ENCODE assay signal across 19 cellular contexts in genomic region chr19:38978315-38978689, GRCh38. TPM values are rescaled to one million over a fixed set of nuclear protein-coding genes. Genes with fewer than 3 reads are reported as not detected.
DNase-seq lines count a peak whose midpoint lies in the region; ATAC-seq, FAIRE-seq and TF ChIP-seq lines count a peak whose summit lies in the region.
"Had no signal": no experiment of that assay in that cellular context is flagged by ENCODE, and none has a peak within 500 bp of the region (broad histone marks: within the 10 kb centered on the region; RNA-seq: fewer than 3 reads in every experiment).

No MANE protein-coding gene starts in this region.

- peak; percentile 2 for ATAC-seq in left lobe of liver
- ATAC-seq: sciatic nerve had no signal

- intact Hi-C loops in cardiac septum (cut with DNase I) (no loop called here), sigmoid colon (cut with DNase I) (no loop called here)

- POLR2A ChIA-PET in RWPE1 (lab: Yijun Ruan, JAX; ENCODE audit: low non-redundant PET), result interaction anchor here (0.7 kb wide), 1 partner anchor 802 kb away, joined by 3 read pairs; no protein-coding TSS in a partner anchor

- TF ChIP-seq EP300 in sigmoid colon (IDR thresholded peaks at IDR 0.05), result no peak

- H3K27me3 ChIP-seq in cardiac muscle cell (no peaks in the 10 kb centered on the region), sigmoid colon (no peaks in the 10 kb centered on the region)
- H3K27me3 ChIP-seq: brain microvascular endothelial cell had no signal

- H3K4me1 ChIP-seq in cardiac muscle cell (ENCODE audit: low read depth) (peaks cover 15% of the 10 kb centered on the region), sigmoid colon (peaks cover 0 to 24% (median 21%) of the 10 kb centered on the region in 4 donors)
- H3K4me1 ChIP-seq: colonic mucosa had no signal

- CTCF ChIA-PET in RWPE1 (lab: Yijun Ruan, JAX), result no interaction called here

- no peak for DNase-seq in cardiac muscle cell (ENCODE audit: low read depth in 1 of 2, low spot score in 1 of 2)
- no peak for DNase-seq in cardiac septum (ENCODE audit: low spot score)
- DNase-seq in left lobe of liver (ENCODE audit: low spot score), result peak; percentile 65
- DNase-seq in RWPE1 (ENCODE audit: low spot score), result no peak
- DNase-seq in HuH-7.5 (ENCODE audit: low spot score), result no peak
- no peak for DNase-seq in sigmoid colon
- DNase-seq: activated CD4-positive, CD25-positive, alpha-beta regulatory T cell; brain microvascular endothelial cell; colonic mucosa; naive B cell; NCI-H1436; NCI-H2171; NCI-H524 treated with DMSO at 0.1 percent for 48 hours; SK-N-SH; substantia nigra had no signal

- 43 to 69% methylated on average over 3 of the region's 3 CpGs for WGBS in sigmoid colon, 2 donors

- H3K9me3 ChIP-seq in cardiac muscle cell (ENCODE audit: low read depth) (no peaks in the 10 kb centered on the region), sigmoid colon (no peaks in the 10 kb centered on the region)
- H3K9me3 ChIP-seq: colonic mucosa, SK-N-SH had no signal

- no peak for TF ChIP-seq CTCF in cardiac muscle cell (IDR thresholded peaks at IDR 0.05; ENCODE audit: low read depth, low read length)
- TF ChIP-seq CTCF in RWPE1 (conservative IDR thresholded peaks at IDR 0.05; ENCODE audit: low read depth), result no peak
- TF ChIP-seq CTCF in sigmoid colon (IDR thresholded peaks at IDR 0.05), result no peak

- FAIRE-seq in TTC549 (lab: Jason Lieb, UNC), result peak; percentile 25
- FAIRE-seq: endometrium had no signal

- H3K4me3 ChIP-seq in cardiac muscle cell (no peak overlapping the region), sigmoid colon (no peak overlapping the region)
- H3K4me3 ChIP-seq: colonic mucosa had no signal

- H3K36me3 ChIP-seq in cardiac muscle cell, result no peaks in the 10 kb centered on the region
- no peaks in the 10 kb centered on the region for H3K36me3 ChIP-seq in sigmoid colon
- H3K36me3 ChIP-seq: brain microvascular endothelial cell, colonic mucosa had no signal

- H3K27ac ChIP-seq in cardiac muscle cell (peak overlapping the region; percentile 1), RWPE1 (no peak overlapping the region), sigmoid colon (no peak overlapping the region)
- H3K27ac ChIP-seq: brain microvascular endothelial cell, colonic mucosa, HL-60 had no signal

- no peak for TF ChIP-seq POLR2A in sigmoid colon (IDR thresholded peaks at IDR 0.05)

RNA-seq across cellular contexts. Expression of gene FBXO17, which starts 2.8 kb away (rescaled TPM):
- total RNA-seq in cardiac muscle cell (30.9 and 65.3 TPM in 2 replicates), cardiac septum (3.3 TPM), left lobe of liver (64.3 TPM), sigmoid colon (10 to 100 TPM; 20.3 to 28.6 (median 25.9) TPM)
- polyA plus RNA-seq in cardiac muscle cell (39.3 and 65.3 TPM in 2 replicates), sigmoid colon (1 to 10 TPM; 1.6 to 4.8 (median 3.3) TPM)

RNA-seq across cellular contexts. Expression of gene MRPS12, which starts 47.6 kb away (rescaled TPM):
- total RNA-seq in cardiac muscle cell, result 48.0 and 52.0 TPM in 2 replicates
- polyA plus RNA-seq in cardiac muscle cell, result 72.2 and 84.7 TPM in 2 replicates
- total RNA-seq in cardiac septum, result 40.4 TPM
- 24.2 TPM for total RNA-seq in left lobe of liver
- total RNA-seq in sigmoid colon, result 10 to 100 TPM; 25.0 to 30.7 (median 27.5) TPM
- 10 to 100 TPM; 58.9 to 74.4 (median 73.2) TPM for polyA plus RNA-seq in sigmoid colon

RNA-seq across cellular contexts. Expression of gene SARS2, which starts 47.7 kb away (rescaled TPM):
- total RNA-seq in cardiac muscle cell, result 37.2 and 43.0 TPM in 2 replicates
- polyA plus RNA-seq in cardiac muscle cell, result 52.3 and 78.9 TPM in 2 replicates
- 12.6 TPM for total RNA-seq in cardiac septum
- total RNA-seq in left lobe of liver, result 12.8 TPM
- 10 to 100 TPM in 2 of 4 donors, 1 to 10 TPM in 2; 7.4 to 32.7 (median 12.2) TPM for total RNA-seq in sigmoid colon
- 10 to 100 TPM; 14.4 to 38.9 (median 15.3) TPM for polyA plus RNA-seq in sigmoid colon

RNA-seq across cellular contexts. Expression of gene FBXO27, which starts 54.0 kb away (rescaled TPM):
- total RNA-seq in cardiac muscle cell (17.8 and 21.0 TPM in 2 replicates), cardiac septum (15.3 TPM), left lobe of liver (15.9 TPM), sigmoid colon (10 to 100 TPM in 1 of 4 donors, 1 to 10 TPM in 3; 3.0 to 17.7 (median 3.7) TPM)
- polyA plus RNA-seq in cardiac muscle cell (9.1 and 13.4 TPM in 2 replicates), sigmoid colon (1 to 10 TPM in 2 of 3 donors, under 1 TPM in 1; 0.23 to 1.3 (median 1.2) TPM)
